16 cellular contexts compared by ENCODE assay signal in the genomic region with DNA sequence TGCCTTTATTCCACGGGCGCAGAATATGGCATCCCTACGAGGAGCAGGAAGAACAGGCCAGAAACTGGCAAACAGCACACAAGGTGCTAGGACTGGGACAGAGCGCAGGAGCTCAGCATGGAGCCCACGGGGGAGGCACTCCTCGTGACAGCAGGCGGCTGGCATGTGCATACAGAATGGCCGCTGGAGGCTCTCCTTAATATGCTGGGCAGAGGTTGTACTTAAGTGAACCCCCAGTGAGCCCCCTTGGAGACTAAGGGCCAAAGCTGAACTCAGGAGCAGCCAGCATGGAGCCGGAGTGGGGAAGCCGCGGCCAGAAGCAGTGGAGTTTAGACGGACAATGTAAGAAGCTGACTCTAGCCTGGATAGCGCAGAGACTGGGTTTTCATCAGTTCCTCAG.
DNase-seq lines count a peak whose midpoint lies in the region; TF ChIP-seq lines count a peak whose summit lies in the region.
"Had no signal": no experiment of that assay in that cellular context is flagged by ENCODE, and none has a peak within 500 bp of the region (broad histone marks: within the 10 kb centered on the region; RNA-seq: fewer than 3 reads in every experiment).

No MANE protein-coding gene starts in this region.

- no peaks in the 10 kb centered on the region for H3K9me3 ChIP-seq in HEK293 (ENCODE audit: control insufficient read depth, insufficient read depth, low read depth, low read length)
- H3K9me3 ChIP-seq in SK-N-MC (ENCODE audit: low read depth, low read length): no peaks in the 10 kb centered on the region
- H3K9me3 ChIP-seq in mesenchymal stem cell (ENCODE audit: control insufficient read depth, low read length): no peaks in the 10 kb centered on the region
- no peaks in the 10 kb centered on the region for H3K9me3 ChIP-seq in trophoblast cell (ENCODE audit: insufficient read depth, low read depth, low read length)
- no peaks in the 10 kb centered on the region for H3K9me3 ChIP-seq in transverse colon
- H3K9me3 ChIP-seq: A549, BE2C had no signal

- in situ Hi-C loops in transverse colon (cut with MboI; ENCODE audit: low pct_ligation_motif_present in 1 of 4, low pct_unique_long_range_greater_than_20kb in 1 of 4, low sequenced_read_pairs in 3 of 4): no loop called here

- no peak overlapping the region for H2BK12ac ChIP-seq in mesenchymal stem cell (ENCODE audit: low read length in 2 of 2)
- H2BK12ac ChIP-seq in trophoblast cell (ENCODE audit: low read length): peak overlapping the region; percentile 38

- H3K79me2 ChIP-seq in trophoblast cell (ENCODE audit: control insufficient read depth, insufficient read depth, low read length, poor library complexity): no peaks in the 10 kb centered on the region

- H3K4me1 ChIP-seq in HEK293 (ENCODE audit: control insufficient read depth, insufficient read depth, low read length): peaks cover 3% of the 10 kb centered on the region; the same call in 1 of the 2 replicates
- H3K4me1 ChIP-seq in mesenchymal stem cell (ENCODE audit: control insufficient read depth, insufficient read depth, low read depth, low read length): peaks cover 16% of the 10 kb centered on the region
- peaks cover 30 to 33% of the 10 kb centered on the region in 2 experiments for H3K4me1 ChIP-seq in trophoblast cell (ENCODE audit: control insufficient read depth in 1 of 2, insufficient read depth in 2 of 2, low read length in 2 of 2)
- H3K4me1 ChIP-seq in transverse colon: peaks cover 0 to 6% (median 1%) of the 10 kb centered on the region in 4 donors

- peak overlapping the region in 1 of 2 experiments; percentile 29 for H3K23ac ChIP-seq in mesenchymal stem cell (ENCODE audit: low read length in 2 of 2)
- H3K23ac ChIP-seq in trophoblast cell (ENCODE audit: low read length): no peak overlapping the region

- no peak overlapping the region for H2AK5ac ChIP-seq in mesenchymal stem cell (ENCODE audit: low read length, severe bottlenecking)
- no peak overlapping the region for H2AK5ac ChIP-seq in trophoblast cell (ENCODE audit: low read length)

- H4K91ac ChIP-seq in mesenchymal stem cell (ENCODE audit: low read length) (peak overlapping the region; percentile 20), trophoblast cell (ENCODE audit: low read depth, low read length) (no peak overlapping the region)

- no peak overlapping the region for H3K14ac ChIP-seq in mesenchymal stem cell (ENCODE audit: low read length in 2 of 2)
- no peak overlapping the region for H3K14ac ChIP-seq in trophoblast cell (ENCODE audit: low read length)

- H3K4ac ChIP-seq in mesenchymal stem cell (ENCODE audit: low read depth in 1 of 2, low read length in 2 of 2) (no peak overlapping the region), trophoblast cell (ENCODE audit: low read depth, low read length) (no peak overlapping the region)

- H3K79me1 ChIP-seq in mesenchymal stem cell (replicated peaks; ENCODE audit: low read length, poor library complexity, severe bottlenecking) (no peaks in the 10 kb centered on the region), trophoblast cell (ENCODE audit: low read length) (peaks cover 12% of the 10 kb centered on the region)

- no peak for TF ChIP-seq EP300 in transverse colon (IDR thresholded peaks at IDR 0.05; ENCODE audit: low read depth)

- 91% methylated on average over 13 of the region's 13 CpGs for WGBS in mesenchymal stem cell
- no CpG with 5 or more reads among the region's 13 CpGs for WGBS in trophoblast cell (ENCODE audit: extremely low coverage, insufficient coverage, insufficient read length)
- WGBS in transverse colon (ENCODE audit: low coverage in 1 of 2), 2 donors: 92% methylated on average over 5 to 13 of the region's 13 CpGs

- H3K27me3 ChIP-seq in mesenchymal stem cell (ENCODE audit: control insufficient read depth in 1 of 2, insufficient read depth in 1 of 2, low read length in 2 of 2) (peaks cover 26 to 32% of the 10 kb centered on the region in 2 experiments), trophoblast cell (ENCODE audit: insufficient read depth, low read length) (no peaks in the 10 kb centered on the region), transverse colon (no peaks in the 10 kb centered on the region)
- H3K27me3 ChIP-seq: BE2C had no signal

- H2BK120ac ChIP-seq in mesenchymal stem cell (ENCODE audit: low read depth, low read length): no peak overlapping the region
- H2BK120ac ChIP-seq in trophoblast cell (ENCODE audit: insufficient read depth, low read length, poor library complexity): no peak overlapping the region

- H2AFZ ChIP-seq in mesenchymal stem cell (ENCODE audit: low read depth, low read length) (no peak overlapping the region), trophoblast cell (ENCODE audit: insufficient read depth, low read length, poor library complexity) (no peak overlapping the region)

- H3K4me2 ChIP-seq in mesenchymal stem cell (ENCODE audit: low read length, poor library complexity, severe bottlenecking): no peak overlapping the region
- H3K4me2 ChIP-seq in trophoblast cell (ENCODE audit: low read length): no peak overlapping the region
- H3K4me2 ChIP-seq: A549 had no signal

- H3K4me3 ChIP-seq in HEK293 (ENCODE audit: low read depth, low read length) (no peak overlapping the region), SK-N-MC (no peak overlapping the region), mesenchymal stem cell (ENCODE audit: insufficient read depth in 1 of 2, low read depth in 1 of 2, low read length in 2 of 2) (no peak overlapping the region), trophoblast cell (ENCODE audit: low read depth, low read length) (no peak overlapping the region), transverse colon (no peak overlapping the region)
- H3K4me3 ChIP-seq: A549 had no signal

- H2BK15ac ChIP-seq in mesenchymal stem cell (ENCODE audit: low read depth, poor library complexity, severe bottlenecking): no peak overlapping the region

- H3K9ac ChIP-seq in SK-N-MC (ENCODE audit: insufficient read length) (no peak overlapping the region), mesenchymal stem cell (ENCODE audit: low read length) (no peak overlapping the region), trophoblast cell (ENCODE audit: low read length) (no peak overlapping the region)

- no peak overlapping the region for H2BK5ac ChIP-seq in mesenchymal stem cell (ENCODE audit: low read depth, low read length, poor library complexity, severe bottlenecking)
- no peak overlapping the region for H2BK5ac ChIP-seq in trophoblast cell (ENCODE audit: low read depth, low read length, poor library complexity)

- TF ChIP-seq POLR2A in transverse colon (IDR thresholded peaks at IDR 0.05): no peak

- POLR2A ChIA-PET in HEK293 (lab: Yijun Ruan, JAX): interaction anchor here (0.5 kb wide), 1 partner anchor 9 kb away, joined by 5 read pairs; no protein-coding TSS in a partner anchor

- DNase-seq in SK-N-MC (ENCODE audit: low read depth, low spot score) (no peak), mesenchymal stem cell (no peak), trophoblast cell (no peak), DMS 273 treated with DMSO at 0.1 percent for 48 hours (lab: John Stamatoyannopoulos, UW) (no peak), transverse colon (no peak), caudate nucleus (lab: John Stamatoyannopoulos, UW) (no peak)
- DNase-seq: BE2C; CD8-positive, alpha-beta T cell; COR-L47; DND-41; GDM1; H7; IMR-90 had no signal

- no peak overlapping the region for H4K12ac ChIP-seq in trophoblast cell (ENCODE audit: low read depth, low read length)

- no peak overlapping the region for H3K18ac ChIP-seq in mesenchymal stem cell (ENCODE audit: low read depth in 1 of 2, low read length in 2 of 2)
- no peak overlapping the region for H3K18ac ChIP-seq in trophoblast cell (ENCODE audit: low read length)

- CTCF ChIA-PET in HEK293 (lab: Yijun Ruan, JAX): no interaction called here

- no peaks in the 10 kb centered on the region for H3K36me3 ChIP-seq in HEK293 (ENCODE audit: control insufficient read depth in 2 of 2, insufficient read depth in 1 of 2, low read length in 2 of 2)
- no peaks in the 10 kb centered on the region for H3K36me3 ChIP-seq in SK-N-MC (ENCODE audit: insufficient read depth, low read length)
- no peaks in the 10 kb centered on the region for H3K36me3 ChIP-seq in mesenchymal stem cell (ENCODE audit: control insufficient read depth in 1 of 2, insufficient read depth in 2 of 2, low read depth in 1 of 2, low read length in 2 of 2)
- H3K36me3 ChIP-seq in trophoblast cell (ENCODE audit: control insufficient read depth in 1 of 2, insufficient read depth in 2 of 2, low read length in 2 of 2): no peaks in the 10 kb centered on the region
- no peaks in the 10 kb centered on the region for H3K36me3 ChIP-seq in transverse colon
- H3K36me3 ChIP-seq: BE2C had no signal

- H4K8ac ChIP-seq in mesenchymal stem cell (ENCODE audit: low read length) (peak overlapping the region; percentile 24), trophoblast cell (ENCODE audit: low read depth, low read length) (no peak overlapping the region)

- intact Hi-C loops in transverse colon (cut with DNase I; ENCODE audit: low total_unique reads): no loop called here

- H3K27ac ChIP-seq in HEK293 (ENCODE audit: extremely low read depth, low read depth, low read length): no peak overlapping the region
- H3K27ac ChIP-seq in SK-N-MC: peak overlapping the region; percentile 21
- no peak overlapping the region for H3K27ac ChIP-seq in mesenchymal stem cell (ENCODE audit: low read length, poor library complexity, severe bottlenecking)
- H3K27ac ChIP-seq in trophoblast cell (ENCODE audit: low read depth, low read length): no peak overlapping the region
- H3K27ac ChIP-seq in transverse colon: no peak overlapping the region
- H3K27ac ChIP-seq in caudate nucleus (ENCODE audit: low read depth, low read length): no peak overlapping the region
- H3K27ac ChIP-seq: A549, C4-2B had no signal

- TF ChIP-seq CTCF in HEK293 (tag by site-specific recombination; IDR thresholded peaks at IDR 0.05) (no peak), transverse colon (IDR thresholded peaks at IDR 0.05) (no peak)

TF ChIP-seq in HEK293, 187 proteins besides CTCF, POLR2A, EP300 and RAD21:
- TF ChIP-seq ZIC2 (tag by site-specific recombination; IDR thresholded peaks at IDR 0.05) (peak; percentile 95), ZNF677 (tag by site-specific recombination; IDR thresholded peaks at IDR 0.05) (no peak)
TF ChIP-seq in HEK293: peak in this region for 1.
